34 cellular contexts compared by ENCODE assay signal in genomic region chr15:99165020-99165790, GRCh38.
"Had no signal": no experiment of that assay in that cellular context is flagged by ENCODE, and none has a peak within 500 bp of the region (broad histone marks: within the 10 kb centered on the region; RNA-seq: fewer than 3 reads in every experiment).

No MANE protein-coding gene starts in this region.

- H3K27ac ChIP-seq: body of pancreas, cardiac muscle cell, colonic mucosa, epithelial cell of prostate, thoracic aorta, uterus, WERI-Rb-1 had no signal

- ATAC-seq: activated CD4-positive, CD25-positive, alpha-beta regulatory T cell treated with anti-CD3 and anti-CD28 coated beads, Interleukin-2, amount 50 U/mL, for 24 hours; body of pancreas; left colon; naive thymus-derived CD8-positive, alpha-beta T cell; sciatic nerve; stimulated activated naive B cell treated with anti-CD40 and anti-IgM and Interleukin-4, amounts not matched to agents 10 μg/mL and 1 μg/mL and 100 μg/mL, for 72 hours had no signal

- H3K36me3 ChIP-seq: cardiac muscle cell, colonic mucosa, thoracic aorta, uterus, WERI-Rb-1 had no signal

- H3K9me3 ChIP-seq: body of pancreas, colonic mucosa, thoracic aorta, uterus had no signal

- H3K36me3 Mint-ChIP-seq: activated naive CD8-positive, alpha-beta T cell; naive thymus-derived CD8-positive, alpha-beta T cell; stimulated activated naive B cell treated with anti-CD40 and anti-IgM and Interleukin-4, amounts not matched to agents 10 μg/mL and 1 μg/mL and 100 μg/mL, for 72 hours had no signal

- H3K27me3 Mint-ChIP-seq: activated naive CD8-positive, alpha-beta T cell; naive thymus-derived CD8-positive, alpha-beta T cell; stimulated activated naive B cell treated with anti-CD40 and anti-IgM and Interleukin-4, amounts not matched to agents 10 μg/mL and 1 μg/mL and 100 μg/mL, for 72 hours; type B pancreatic cell had no signal

- H3K27me3 ChIP-seq: body of pancreas, cardiac muscle cell, colonic mucosa, uterus had no signal

- H3K27ac Mint-ChIP-seq: activated naive CD8-positive, alpha-beta T cell; mesothelial cell of epicardium; stimulated activated naive B cell treated with anti-CD40 and anti-IgM and Interleukin-4, amounts not matched to agents 10 μg/mL and 1 μg/mL and 100 μg/mL, for 72 hours; type B pancreatic cell had no signal

- H3K4me3 Mint-ChIP-seq: activated naive CD8-positive, alpha-beta T cell; mesothelial cell of epicardium; naive thymus-derived CD8-positive, alpha-beta T cell; neural crest cell; stimulated activated naive B cell treated with anti-CD40 and anti-IgM and Interleukin-4, amounts not matched to agents 10 μg/mL and 1 μg/mL and 100 μg/mL, for 72 hours; T-helper 1 cell treated with Interleukin-12 subunit alpha and Interleukin-12 subunit beta and Interleukin-4 antibody, amounts not matched to agents 30 μg/mL and 1 μg/mL, for 36 hours; type B pancreatic cell had no signal

- DNase-seq: activated CD4-positive, alpha-beta T cell treated with anti-CD3 and anti-CD28 coated beads for 48 hours; activated CD4-positive, alpha-beta T cell treated with anti-CD3 and anti-CD28 coated beads, Interleukin-2, amount 50 U/mL, for 48 hours; activated CD8-positive, alpha-beta memory T cell treated with anti-CD3 and anti-CD28 coated beads for 24 hours; activated effector memory CD4-positive, alpha-beta T cell treated with Interleukin-2 at 50 U/mL for 16 hours; activated naive CD4-positive, alpha-beta T cell treated with Interleukin-2 at 50 U/mL for 16 hours; aorta; body of pancreas; cerebellar nuclear complex; colonic mucosa; effector CD8-positive, alpha-beta T cell; head of caudate nucleus; hippocampal formation; kidney; left colon; naive thymus-derived CD8-positive, alpha-beta T cell; nucleus accumbens; retina; stimulated activated CD4-positive, alpha-beta T cell treated with anti-CD3 and anti-CD28 coated beads, Interleukin-2, amount 100 ng/mL, for 24 hours; stimulated activated naive B cell treated with anti-CD40 and anti-IgM and Interleukin-4, amounts not matched to agents 10 μg/mL and 1 μg/mL and 100 μg/mL, for 72 hours; SW 1271; T1000; uterus; WERI-Rb-1 had no signal

- H3K4me1 ChIP-seq: colonic mucosa had no signal

- H3K4me3 ChIP-seq: body of pancreas, cardiac muscle cell, colonic mucosa, smooth muscle cell, thoracic aorta, uterus had no signal

- H3K9me3 Mint-ChIP-seq: mesothelial cell of epicardium; naive thymus-derived CD8-positive, alpha-beta T cell; neural crest cell; stimulated activated naive B cell treated with anti-CD40 and anti-IgM and Interleukin-4, amounts not matched to agents 10 μg/mL and 1 μg/mL and 100 μg/mL, for 72 hours; T-helper 1 cell treated with Interleukin-12 subunit alpha and Interleukin-12 subunit beta and Interleukin-4 antibody, amounts not matched to agents 30 μg/mL and 1 μg/mL, for 36 hours; type B pancreatic cell had no signal
